ENCODE assay signal across 8 cellular contexts in the genomic region with DNA sequence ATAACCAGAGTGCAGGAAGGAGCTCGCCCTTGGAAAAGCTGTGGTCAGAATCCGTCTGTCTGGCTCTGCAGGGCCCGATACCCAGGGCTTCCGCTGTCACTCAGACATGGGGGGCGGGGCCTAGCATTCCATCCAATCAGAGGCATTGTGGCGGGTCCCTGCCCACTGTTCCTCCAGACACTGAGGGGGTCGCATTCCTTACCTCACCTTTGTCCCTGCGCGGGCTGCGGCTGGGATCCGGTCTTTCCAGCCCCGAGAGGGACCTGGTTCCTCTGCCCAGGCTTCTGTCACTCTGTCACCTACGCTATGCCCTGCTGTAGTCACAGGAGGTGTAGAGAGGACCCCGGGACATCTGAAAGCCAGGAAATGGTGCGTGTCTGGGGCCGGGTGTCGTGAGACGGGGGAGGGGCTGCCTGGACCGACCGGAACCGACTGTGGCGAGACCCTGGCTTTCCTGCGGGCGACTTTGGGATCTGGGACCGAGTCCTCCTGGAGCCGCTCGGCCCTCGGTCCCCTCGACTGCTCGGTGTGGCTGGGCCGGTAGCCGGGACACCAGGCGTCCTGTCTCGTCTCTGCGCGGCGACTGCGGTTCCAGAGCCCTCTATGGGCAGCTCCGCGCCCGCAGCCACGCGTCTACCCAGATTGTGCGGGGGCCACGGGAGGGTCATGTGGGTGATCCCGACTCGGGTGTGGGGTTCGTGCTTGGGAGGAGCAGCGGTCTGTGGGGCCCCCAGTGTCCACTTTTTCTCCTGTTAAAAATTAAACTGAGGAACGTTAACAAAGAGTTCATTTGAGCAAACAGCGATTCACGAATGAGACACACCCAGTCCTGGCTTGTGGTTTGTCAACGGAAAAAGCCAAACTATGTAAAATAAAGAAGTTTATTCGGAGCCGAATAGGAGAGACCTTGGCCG. TPM values are rescaled to one million over a fixed set of nuclear protein-coding genes. Genes with fewer than 3 reads are reported as not detected.
DNase-seq lines count a peak whose midpoint lies in the region; ATAC-seq and TF ChIP-seq lines count a peak whose summit lies in the region.

A gene (plus strand): TSS at position 165 of the 914 bp plus-strand sequence. CDS start 142 bp downstream, at position 307.

- intact Hi-C loops in esophagus muscularis mucosa (cut with DNase I): no loop called here

- H3K9ac ChIP-seq in OCI-LY3 (ENCODE audit: low read length) (0 out of 2 replicates have a peak within 1 kb of the TSS, but pooled peaks have one; percentile 15), mucosa of rectum (ENCODE audit: low read depth in 1 of 2, low read length in 2 of 2) (peak within 1 kb of the TSS; percentile 85 to 92)

- peaks cover 17% of the 10 kb centered on the region for H3K4me1 ChIP-seq in CD4-positive, CD25-positive, alpha-beta regulatory T cell (ENCODE audit: control insufficient read depth, insufficient read depth, low read length, poor library complexity, severe bottlenecking)
- H3K4me1 ChIP-seq in OCI-LY3 (ENCODE audit: low read length): no peaks in the 10 kb centered on the region
- H3K4me1 ChIP-seq in esophagus muscularis mucosa: peaks cover 11 to 19% (median 18%) of the 10 kb centered on the region in 4 donors
- H3K4me1 ChIP-seq in mucosa of rectum (ENCODE audit: control insufficient read depth in 2 of 2, insufficient read depth in 2 of 2, low read length in 2 of 2): peaks cover 4 to 9% of the 10 kb centered on the region in 2 donors

- no peaks in the 10 kb centered on the region for H3K79me2 ChIP-seq in OCI-LY3 (ENCODE audit: low read length)

- H3K4me3 ChIP-seq in CD4-positive, CD25-positive, alpha-beta regulatory T cell (ENCODE audit: low read depth, low read length): peak within 1 kb of the TSS; percentile 76
- H3K4me3 ChIP-seq in OCI-LY3 (ENCODE audit: low read length) (peak within 1 kb of the TSS; percentile 70), esophagus muscularis mucosa (peak within 1 kb of the TSS; percentile 73 to 88 (median 78)), mucosa of rectum (ENCODE audit: low read length in 2 of 2) (peak within 1 kb of the TSS; percentile 78 to 89)

- H3K9me3 ChIP-seq in CD4-positive, CD25-positive, alpha-beta regulatory T cell (ENCODE audit: control insufficient read depth in 2 of 2, low read length in 2 of 2): no peaks in the 10 kb centered on the region
- H3K9me3 ChIP-seq in OCI-LY3 (ENCODE audit: insufficient read depth, low read length) (no peaks in the 10 kb centered on the region), esophagus muscularis mucosa (no peaks in the 10 kb centered on the region), mucosa of rectum (ENCODE audit: control insufficient read depth in 2 of 2, low read length in 2 of 2) (peaks cover 0 to 3% of the 10 kb centered on the region in 2 donors)

- H3K4me1 Mint-ChIP-seq in CD4-positive, CD25-positive, alpha-beta regulatory T cell: peaks cover 5 to 34% (median 14%) of the 10 kb centered on the region in 4 donors

- TF ChIP-seq CTCF in OCI-LY3 (IDR thresholded peaks at IDR 0.05; ENCODE audit: low read depth, low read length): no peak
- peak in 2 of 3 experiments; percentile 29 to 32 for TF ChIP-seq CTCF in esophagus muscularis mucosa (IDR thresholded peaks at IDR 0.05)

- H3K27me3 Mint-ChIP-seq in CD4-positive, CD25-positive, alpha-beta regulatory T cell: peaks cover 6% of the 10 kb centered on the region

- DNase-seq in CD4-positive, CD25-positive, alpha-beta regulatory T cell: peak; percentile 23 to 68 (median 52)
- DNase-seq in activated T-cell treated with anti-CD3 and anti-CD28 coated beads, Interleukin-2, amount 50 U/mL, for 1 hour: peak; percentile 67
- peak; percentile 95 for DNase-seq in esophagus muscularis mucosa (ENCODE audit: extremely low spot score)
- peak; percentile 37 to 60 for DNase-seq in stimulated activated CD8-positive, alpha-beta memory T cell treated with anti-CD3 and anti-CD28 coated beads, Interleukin-2, amount 100 ng/mL, for 48 hours (ENCODE audit: low read depth in 2 of 2)
- DNase-seq in NCI-H774 (lab: John Stamatoyannopoulos, UW): no peak

- H3K4me2 ChIP-seq in OCI-LY3 (ENCODE audit: low read length): peak within 1 kb of the TSS; percentile 43

- H3K36me3 ChIP-seq in CD4-positive, CD25-positive, alpha-beta regulatory T cell (ENCODE audit: control insufficient read depth, insufficient read depth, low read length): no peaks in the 10 kb centered on the region
- H3K36me3 ChIP-seq in OCI-LY3 (replicated peaks; ENCODE audit: low read depth, low read length) (no peaks in the 10 kb centered on the region), esophagus muscularis mucosa (no peaks in the 10 kb centered on the region), mucosa of rectum (ENCODE audit: control insufficient read depth in 2 of 2, insufficient read depth in 2 of 2, low read length in 2 of 2) (peaks cover 0 to 3% of the 10 kb centered on the region in 2 donors)

- H2AFZ ChIP-seq in OCI-LY3 (ENCODE audit: low read depth, low read length): no peak within 1 kb of the TSS

- TF ChIP-seq EP300 in esophagus muscularis mucosa (IDR thresholded peaks at IDR 0.05): no peak

- no peaks in the 10 kb centered on the region for H4K20me1 ChIP-seq in OCI-LY3 (ENCODE audit: insufficient read depth, low read length)

- 3% methylated on average over 45 of the region's 56 CpGs for WGBS in esophagus muscularis mucosa

- no peak for TF ChIP-seq POLR2A in esophagus muscularis mucosa (IDR thresholded peaks at IDR 0.05; ENCODE audit: low read depth)

- peaks cover 0 to 9% (median 5%) of the 10 kb centered on the region in 7 donors for H3K9me3 Mint-ChIP-seq in CD4-positive, CD25-positive, alpha-beta regulatory T cell

- H3K36me3 Mint-ChIP-seq in CD4-positive, CD25-positive, alpha-beta regulatory T cell: no peaks in the 10 kb centered on the region

- peak within 1 kb of the TSS; percentile 19 for H3K27ac ChIP-seq in CD4-positive, CD25-positive, alpha-beta regulatory T cell (ENCODE audit: insufficient read depth, low read length, poor library complexity, severe bottlenecking)
- no peak within 1 kb of the TSS for H3K27ac ChIP-seq in OCI-LY3 (ENCODE audit: low read length)
- H3K27ac ChIP-seq in esophagus muscularis mucosa (replicated peaks in 1 of 4): peak within 1 kb of the TSS; percentile 77 to 90 (median 86)
- H3K27ac ChIP-seq in mucosa of rectum (ENCODE audit: low read depth in 2 of 2, low read length in 2 of 2): peak within 1 kb of the TSS; percentile 93 to 97

- H3K4me3 Mint-ChIP-seq in CD4-positive, CD25-positive, alpha-beta regulatory T cell: peak within 1 kb of the TSS; percentile 89 to 94 (median 92)

- H3K27ac Mint-ChIP-seq in CD4-positive, CD25-positive, alpha-beta regulatory T cell: peak within 1 kb of the TSS; percentile 83 to 92 (median 87)

- peak; percentile 80 to 85 for ATAC-seq in CD4-positive, CD25-positive, alpha-beta regulatory T cell (ENCODE audit: low read depth in 2 of 2)
- peak; percentile 63 for ATAC-seq in HG02588 (IDR thresholded peaks at IDR 0.05; ENCODE audit: unreplicated experiment)

- no peaks in the 10 kb centered on the region for H3K27me3 ChIP-seq in CD4-positive, CD25-positive, alpha-beta regulatory T cell (ENCODE audit: control insufficient read depth, insufficient read depth, low read length)
- H3K27me3 ChIP-seq in OCI-LY3 (ENCODE audit: low read depth, low read length) (no peaks in the 10 kb centered on the region), esophagus muscularis mucosa (no peaks in the 10 kb centered on the region), mucosa of rectum (ENCODE audit: control insufficient read depth in 2 of 2, insufficient read depth in 2 of 2, low read length in 2 of 2) (no peaks in the 10 kb centered on the region)

RNA-seq across cellular contexts. Expression of the gene that starts here (rescaled TPM):
- total RNA-seq in CD4-positive, CD25-positive, alpha-beta regulatory T cell: 2.0 TPM
- polyA plus RNA-seq in CD4-positive, CD25-positive, alpha-beta regulatory T cell: 1 to 10 TPM in 2 of 4 donors, under 1 TPM in 2; 0.86 to 2.6 (median 1.5) TPM
- 1 to 10 TPM; 3.8 to 8.2 (median 6.9) TPM for total RNA-seq in esophagus muscularis mucosa
